In genomic region chr11:119121811-119122124, GRCh38 we compare ENCODE assay signal across 8 cellular contexts. TPM values are rescaled to one million over a fixed set of nuclear protein-coding genes. Genes with fewer than 3 reads are reported as not detected.
DNase-seq lines count a peak whose midpoint lies in the region; ATAC-seq, FAIRE-seq and TF ChIP-seq lines count a peak whose summit lies in the region.

No MANE protein-coding gene starts in this region.

- H3K27me3 ChIP-seq in pancreas = no peaks in the 10 kb centered on the region

- H3K27me3 Mint-ChIP-seq in effector memory CD8-positive, alpha-beta T cell = no peaks in the 10 kb centered on the region

- H3K4me1 Mint-ChIP-seq in effector memory CD8-positive, alpha-beta T cell (ENCODE audit: low read depth in 2 of 2) = peaks cover 27 to 40% of the 10 kb centered on the region in 2 donors

- H3K36me3 ChIP-seq in KOPT-K1 (ENCODE audit: insufficient read depth, low read length) = peaks cover 34% of the 10 kb centered on the region; the same call in 1 of the 2 replicates
- no peaks in the 10 kb centered on the region for H3K36me3 ChIP-seq in pancreas

- peak overlapping the region; percentile 64 for H3K27ac ChIP-seq in KOPT-K1 (ENCODE audit: low read depth, low read length, poor library complexity, severe bottlenecking)
- H3K27ac ChIP-seq in pancreas = peak overlapping the region in 3 of 4 donors; percentile 49 to 57 (median 50)

- H3K9me3 ChIP-seq in KOPT-K1 (ENCODE audit: insufficient read depth, low read length, poor library complexity, severe bottlenecking) (no peaks in the 10 kb centered on the region), pancreas (no peaks in the 10 kb centered on the region)

- H3K4me1 ChIP-seq in pancreas = peaks cover 6 to 18% (median 18%) of the 10 kb centered on the region in 3 donors

- H3K27ac Mint-ChIP-seq in effector memory CD8-positive, alpha-beta T cell = peak overlapping the region; percentile 81 to 94

- peak overlapping the region; percentile 85 to 91 for H3K4me3 Mint-ChIP-seq in effector memory CD8-positive, alpha-beta T cell

- no peak for DNase-seq in effector memory CD8-positive, alpha-beta T cell
- DNase-seq in pancreas = no peak
- DNase-seq in NCI-H82 (lab: John Stamatoyannopoulos, UW) = no peak
- no peak for DNase-seq in RKO (ENCODE audit: low spot score)
- DNase-seq in NCI-H524 treated with DMSO at 0.1 percent for 48 hours (lab: John Stamatoyannopoulos, UW) = no peak

- H3K36me3 Mint-ChIP-seq in effector memory CD8-positive, alpha-beta T cell (ENCODE audit: insufficient read depth) = peaks cover 25% of the 10 kb centered on the region

- peak overlapping the region; percentile 72 to 93 (median 79) for H3K4me3 ChIP-seq in pancreas

- intact Hi-C loops in pancreas (cut with DNase I) = no loop called here

- WGBS in pancreas, 2 donors = 0% methylated on average over 20 of the region's 20 CpGs

- FAIRE-seq in pancreas (lab: Jason Lieb, UNC) = no peak

- ATAC-seq in GM18867 (IDR thresholded peaks at IDR 0.05; ENCODE audit: unreplicated experiment) = peak; percentile 16
- no peak for ATAC-seq in effector memory CD8-positive, alpha-beta T cell (replicated peaks)
- no peak for ATAC-seq in pancreas
- no peak for ATAC-seq in GM18511 (IDR thresholded peaks at IDR 0.05; ENCODE audit: unreplicated experiment)

- no peak for TF ChIP-seq CTCF in pancreas (IDR thresholded peaks at IDR 0.05)

- no peaks in the 10 kb centered on the region for H3K9me3 Mint-ChIP-seq in effector memory CD8-positive, alpha-beta T cell

RNA-seq across cellular contexts. Expression of gene HINFP, which starts 0.4 kb away (rescaled TPM):
- total RNA-seq in pancreas = 10 to 100 TPM in 3 of 6 donors, 1 to 10 TPM in 3; 8.6 to 19.3 (median 11.3) TPM
- 10 to 100 TPM; 16.7 to 21.3 TPM for polyA plus RNA-seq in pancreas

RNA-seq across cellular contexts. Expression of gene C2CD2L, which starts 14.6 kb away (rescaled TPM):
- 1 to 10 TPM; 4.9 to 9.1 (median 6.7) TPM for total RNA-seq in pancreas
- 10 to 100 TPM; 11.9 to 12.3 TPM for polyA plus RNA-seq in pancreas

RNA-seq across cellular contexts. Expression of gene DPAGT1, which starts 20.1 kb away (rescaled TPM):
- 10 to 100 TPM; 21.3 to 46.2 (median 26.1) TPM for total RNA-seq in pancreas
- polyA plus RNA-seq in pancreas = 10 to 100 TPM; 30.6 to 31.9 TPM

RNA-seq across cellular contexts. Expression of gene ABCG4, which starts 27.1 kb away (rescaled TPM):
- not detected for total RNA-seq in pancreas
- polyA plus RNA-seq in pancreas = under 1 TPM; 0.11 to 0.21 TPM

RNA-seq across cellular contexts. Expression of gene HMBS, which starts 37.1 kb away (rescaled TPM):
- total RNA-seq in pancreas = 10 to 100 TPM in 1 of 6 donors, 1 to 10 TPM in 5; 4.8 to 15.1 (median 8.6) TPM
- 10 to 100 TPM; 18.9 TPM for polyA plus RNA-seq in pancreas
